Comparison of ENCODE assay signal across 2 cellular contexts in the genomic region with DNA sequence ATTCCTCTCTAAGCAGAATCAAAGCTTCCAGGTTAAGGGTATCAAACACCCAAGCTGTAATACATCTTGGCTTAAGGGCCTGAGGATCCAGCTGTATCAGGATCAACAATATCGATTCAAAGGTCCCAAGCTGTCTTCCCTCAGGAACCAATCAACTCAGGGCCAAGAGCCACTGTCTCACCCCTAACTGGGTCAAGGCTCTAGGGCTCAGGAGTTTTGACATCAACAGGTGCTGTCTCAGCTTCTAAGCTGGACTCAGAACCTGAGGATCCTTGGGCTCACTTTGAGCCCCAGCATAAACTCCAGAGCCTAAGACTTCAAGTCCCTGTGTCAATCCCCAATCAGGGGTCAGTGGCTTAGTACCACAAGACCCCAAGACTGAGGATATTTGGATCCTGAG.
TF ChIP-seq lines count a peak whose summit lies in the region.

No MANE protein-coding gene starts in this region.

TF ChIP-seq in A549, 52 proteins besides CTCF, POLR2A, EP300 and RAD21:
- no peak for TF ChIP-seq FOSL2 (IDR thresholded peaks at IDR 0.05)
- TF ChIP-seq FOSL2 (CRISPR knock-in tag; IDR thresholded peaks at IDR 0.05) = no peak
- no peak for TF ChIP-seq FOXS1 (CRISPR knock-in tag; IDR thresholded peaks at IDR 0.05)
- no peak for TF ChIP-seq HOXB13 (CRISPR knock-in tag; IDR thresholded peaks at IDR 0.05; ENCODE audit: low read depth)
- TF ChIP-seq SREBF2 (IDR thresholded peaks at IDR 0.05) = no peak
- no peak for TF ChIP-seq NFE2L2 (conservative IDR thresholded peaks at IDR 0.05; ENCODE audit: low read length)
- TF ChIP-seq, protein P1, sequence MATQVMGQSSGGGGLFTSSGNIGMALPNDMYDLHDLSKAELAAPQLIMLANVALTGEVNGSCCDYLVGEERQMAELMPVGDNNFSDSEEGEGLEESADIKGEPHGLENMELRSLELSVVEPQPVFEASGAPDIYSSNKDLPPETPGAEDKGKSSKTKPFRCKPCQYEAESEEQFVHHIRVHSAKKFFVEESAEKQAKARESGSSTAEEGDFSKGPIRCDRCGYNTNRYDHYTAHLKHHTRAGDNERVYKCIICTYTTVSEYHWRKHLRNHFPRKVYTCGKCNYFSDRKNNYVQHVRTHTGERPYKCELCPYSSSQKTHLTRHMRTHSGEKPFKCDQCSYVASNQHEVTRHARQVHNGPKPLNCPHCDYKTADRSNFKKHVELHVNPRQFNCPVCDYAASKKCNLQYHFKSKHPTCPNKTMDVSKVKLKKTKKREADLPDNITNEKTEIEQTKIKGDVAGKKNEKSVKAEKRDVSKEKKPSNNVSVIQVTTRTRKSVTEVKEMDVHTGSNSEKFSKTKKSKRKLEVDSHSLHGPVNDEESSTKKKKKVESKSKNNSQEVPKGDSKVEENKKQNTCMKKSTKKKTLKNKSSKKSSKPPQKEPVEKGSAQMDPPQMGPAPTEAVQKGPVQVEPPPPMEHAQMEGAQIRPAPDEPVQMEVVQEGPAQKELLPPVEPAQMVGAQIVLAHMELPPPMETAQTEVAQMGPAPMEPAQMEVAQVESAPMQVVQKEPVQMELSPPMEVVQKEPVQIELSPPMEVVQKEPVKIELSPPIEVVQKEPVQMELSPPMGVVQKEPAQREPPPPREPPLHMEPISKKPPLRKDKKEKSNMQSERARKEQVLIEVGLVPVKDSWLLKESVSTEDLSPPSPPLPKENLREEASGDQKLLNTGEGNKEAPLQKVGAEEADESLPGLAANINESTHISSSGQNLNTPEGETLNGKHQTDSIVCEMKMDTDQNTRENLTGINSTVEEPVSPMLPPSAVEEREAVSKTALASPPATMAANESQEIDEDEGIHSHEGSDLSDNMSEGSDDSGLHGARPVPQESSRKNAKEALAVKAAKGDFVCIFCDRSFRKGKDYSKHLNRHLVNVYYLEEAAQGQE (IDR thresholded peaks at IDR 0.05) = no peak
- no peak for TF ChIP-seq MAFK (IDR thresholded peaks at IDR 0.05; ENCODE audit: partially characterized antibody)
- TF ChIP-seq, protein P2, sequence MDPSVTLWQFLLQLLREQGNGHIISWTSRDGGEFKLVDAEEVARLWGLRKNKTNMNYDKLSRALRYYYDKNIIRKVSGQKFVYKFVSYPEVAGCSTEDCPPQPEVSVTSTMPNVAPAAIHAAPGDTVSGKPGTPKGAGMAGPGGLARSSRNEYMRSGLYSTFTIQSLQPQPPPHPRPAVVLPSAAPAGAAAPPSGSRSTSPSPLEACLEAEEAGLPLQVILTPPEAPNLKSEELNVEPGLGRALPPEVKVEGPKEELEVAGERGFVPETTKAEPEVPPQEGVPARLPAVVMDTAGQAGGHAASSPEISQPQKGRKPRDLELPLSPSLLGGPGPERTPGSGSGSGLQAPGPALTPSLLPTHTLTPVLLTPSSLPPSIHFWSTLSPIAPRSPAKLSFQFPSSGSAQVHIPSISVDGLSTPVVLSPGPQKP (IDR thresholded peaks at IDR 0.05; ENCODE audit: low read depth, low read length) = no peak
- no peak for TF ChIP-seq ZC3H11A (IDR thresholded peaks at IDR 0.05)
- TF ChIP-seq EHMT2 (IDR thresholded peaks at IDR 0.05; ENCODE audit: low read depth) = no peak
- TF ChIP-seq, protein P3, sequence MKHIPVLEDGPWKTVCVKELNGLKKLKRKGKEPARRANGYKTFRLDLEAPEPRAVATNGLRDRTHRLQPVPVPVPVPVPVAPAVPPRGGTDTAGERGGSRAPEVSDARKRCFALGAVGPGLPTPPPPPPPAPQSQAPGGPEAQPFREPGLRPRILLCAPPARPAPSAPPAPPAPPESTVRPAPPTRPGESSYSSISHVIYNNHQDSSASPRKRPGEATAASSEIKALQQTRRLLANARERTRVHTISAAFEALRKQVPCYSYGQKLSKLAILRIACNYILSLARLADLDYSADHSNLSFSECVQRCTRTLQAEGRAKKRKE (CRISPR knock-in tag; IDR thresholded peaks at IDR 0.05; ENCODE audit: low read depth) = no peak
- TF ChIP-seq RNF2 (IDR thresholded peaks at IDR 0.05; ENCODE audit: borderline replicate concordance, low read depth) = no peak
- no peak for TF ChIP-seq NR3C1 (IDR thresholded peaks at IDR 0.05)
- no peak for TF ChIP-seq ZFP36 (IDR thresholded peaks at IDR 0.05; ENCODE audit: borderline replicate concordance, partially characterized antibody)
- TF ChIP-seq TFCP2L1 (CRISPR knock-in tag; IDR thresholded peaks at IDR 0.05) = no peak
TF ChIP-seq in A549: peak in this region for 0.

TF ChIP-seq in K562, 482 proteins besides CTCF, POLR2A, EP300 and RAD21:
- TF ChIP-seq KDM2B (CRISPR knock-in tag; IDR thresholded peaks at IDR 0.05) (no peak), ZBTB8A (IDR thresholded peaks at IDR 0.05; ENCODE audit: partially characterized antibody) (no peak), EGR1 (conservative IDR thresholded peaks at IDR 0.05) (no peak), GTF2A2 (tag; IDR thresholded peaks at IDR 0.05) (no peak), HMGN3 (IDR thresholded peaks at IDR 0.05; ENCODE audit: borderline replicate concordance, extremely low read depth, insufficient read length, low read depth, low read length) (no peak), HIVEP1 (CRISPR knock-in tag; IDR thresholded peaks at IDR 0.05) (no peak), PRMT5 (CRISPR knock-in tag; IDR thresholded peaks at IDR 0.05) (no peak), PCBP1 (IDR thresholded peaks at IDR 0.05; ENCODE audit: low read depth, low read length, poor library complexity, severe bottlenecking) (no peak), ZNF408 (CRISPR knock-in tag; IDR thresholded peaks at IDR 0.05; ENCODE audit: low read depth) (no peak), RBM14 (IDR thresholded peaks at IDR 0.05; ENCODE audit: borderline replicate concordance, insufficient read depth, low read depth, low read length) (no peak)
- TF ChIP-seq, protein P4, sequence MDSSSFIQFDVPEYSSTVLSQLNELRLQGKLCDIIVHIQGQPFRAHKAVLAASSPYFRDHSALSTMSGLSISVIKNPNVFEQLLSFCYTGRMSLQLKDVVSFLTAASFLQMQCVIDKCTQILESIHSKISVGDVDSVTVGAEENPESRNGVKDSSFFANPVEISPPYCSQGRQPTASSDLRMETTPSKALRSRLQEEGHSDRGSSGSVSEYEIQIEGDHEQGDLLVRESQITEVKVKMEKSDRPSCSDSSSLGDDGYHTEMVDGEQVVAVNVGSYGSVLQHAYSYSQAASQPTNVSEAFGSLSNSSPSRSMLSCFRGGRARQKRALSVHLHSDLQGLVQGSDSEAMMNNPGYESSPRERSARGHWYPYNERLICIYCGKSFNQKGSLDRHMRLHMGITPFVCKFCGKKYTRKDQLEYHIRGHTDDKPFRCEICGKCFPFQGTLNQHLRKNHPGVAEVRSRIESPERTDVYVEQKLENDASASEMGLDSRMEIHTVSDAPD (CRISPR knock-in tag; IDR thresholded peaks at IDR 0.05) = no peak
- TF ChIP-seq, protein P5, sequence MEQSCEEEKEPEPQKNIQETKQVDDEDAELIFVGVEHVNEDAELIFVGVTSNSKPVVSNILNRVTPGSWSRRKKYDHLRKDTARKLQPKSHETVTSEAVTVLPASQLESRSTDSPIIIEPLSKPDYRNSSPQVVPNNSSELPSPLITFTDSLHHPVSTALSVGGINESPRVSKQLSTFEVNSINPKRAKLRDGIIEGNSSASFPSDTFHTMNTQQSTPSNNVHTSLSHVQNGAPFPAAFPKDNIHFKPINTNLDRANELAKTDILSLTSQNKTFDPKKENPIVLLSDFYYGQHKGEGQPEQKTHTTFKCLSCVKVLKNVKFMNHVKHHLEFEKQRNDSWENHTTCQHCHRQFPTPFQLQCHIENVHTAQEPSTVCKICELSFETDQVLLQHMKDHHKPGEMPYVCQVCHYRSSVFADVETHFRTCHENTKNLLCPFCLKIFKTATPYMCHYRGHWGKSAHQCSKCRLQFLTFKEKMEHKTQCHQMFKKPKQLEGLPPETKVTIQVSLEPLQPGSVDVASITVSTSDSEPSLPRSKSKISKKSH (CRISPR knock-in tag; IDR thresholded peaks at IDR 0.05) = no peak
TF ChIP-seq in K562: peak in this region for 0.
